ENCODE assay signal across 20 cellular contexts in the genomic region with DNA sequence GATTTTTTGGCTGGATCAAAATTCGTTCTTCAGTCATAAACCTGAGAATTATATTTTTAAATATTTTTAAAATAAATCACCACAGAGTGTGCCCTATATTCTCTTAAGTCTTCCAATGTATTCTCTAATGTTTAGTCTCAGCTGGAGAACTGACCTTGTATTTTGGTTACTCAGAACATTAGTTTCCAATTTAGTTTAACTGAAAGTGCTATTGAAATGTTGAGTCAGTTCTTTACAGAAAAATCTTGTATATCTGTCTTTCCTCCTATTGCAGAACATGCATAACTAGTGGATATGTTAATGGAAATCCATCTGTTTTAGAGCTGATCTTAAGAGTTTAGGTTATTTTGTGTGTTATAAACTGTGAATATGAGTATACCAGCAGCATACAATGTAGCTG.
DNase-seq lines count a peak whose midpoint lies in the region; ATAC-seq, FAIRE-seq and TF ChIP-seq lines count a peak whose summit lies in the region.
"Had no signal": no experiment of that assay in that cellular context is flagged by ENCODE, and none has a peak within 500 bp of the region (broad histone marks: within the 10 kb centered on the region; RNA-seq: fewer than 3 reads in every experiment).

No MANE protein-coding gene starts in this region.

- H3K4me3 ChIP-seq in GM12865 (ENCODE audit: low read depth, low read length) (no peak overlapping the region), GM12878 (no peak overlapping the region)
- H3K4me3 ChIP-seq: BLaER1 treated with 17β-estradiol and CSF1 and Interleukin-3, amounts not matched to agents 10 nM and 100 nM had no signal

- RAD21 ChIA-PET in GM12878 (lab: Charles Lee; ENCODE audit: unreplicated experiment), result interaction anchor here (0.8 to 2.2 kb wide), 4 partner anchors 57 to 423 kb away, joined by 3 to 17 read pairs (median 5); partner anchors contain the start of gene IGFBP3

- no peaks in the 10 kb centered on the region for H3K36me3 ChIP-seq in GM12878 (ENCODE audit: control insufficient read depth in 2 of 2, insufficient read depth in 2 of 2, low read length in 1 of 2)
- H3K36me3 ChIP-seq: BLaER1 treated with 17β-estradiol and CSF1 and Interleukin-3, amounts not matched to agents 10 nM and 100 nM had no signal

- CTCF ChIA-PET in GM12878 (lab: Yijun Ruan, JAX), result interaction anchor here (0.9 to 5.0 kb wide), 5 partner anchors 28 to 425 kb away, joined by 5 to 31 read pairs (median 5); no protein-coding TSS in a partner anchor

- H3K9ac ChIP-seq in GM12878 (ENCODE audit: control insufficient read depth, insufficient read depth, low read length), result no peak overlapping the region
- H3K9ac ChIP-seq: BLaER1 treated with 17β-estradiol and CSF1 and Interleukin-3, amounts not matched to agents 10 nM and 100 nM had no signal

- TF ChIP-seq RAD21 in GM12878 (IDR thresholded peaks at IDR 0.05; ENCODE audit: insufficient read depth, low read depth, low read length), result no peak

- no peak for TF ChIP-seq POLR2A in GM12878 (IDR thresholded peaks at IDR 0.05; ENCODE audit: low read depth, low read length)

- no peaks in the 10 kb centered on the region for H4K20me1 ChIP-seq in GM12878 (ENCODE audit: control insufficient read depth, insufficient read depth)
- H4K20me1 ChIP-seq: BLaER1 treated with 17β-estradiol and CSF1 and Interleukin-3, amounts not matched to agents 10 nM and 100 nM had no signal

- no peak for FAIRE-seq in GM12878 (lab: Jason Lieb, UNC)
- FAIRE-seq: A204.1, D721Med, G401.6, GM12891 had no signal

- DNase-seq in GM12865 (ENCODE audit: low read depth) (peak; percentile 10), GM12878 (ENCODE audit: low read depth, low spot score) (no peak), NCI-H69 (lab: John Stamatoyannopoulos, UW) (no peak)
- DNase-seq: 8988T; AML-193; Caco-2; Calu3; CD4-positive, alpha-beta T cell; CD8-positive, alpha-beta T cell; DMS79 treated with DMSO at 0.1 percent for 48 hours; GF-D8 had no signal

- SMC1A ChIA-PET in GM12878 (lab: Charles Lee; ENCODE audit: uncharacterized antibody, unreplicated experiment), result interaction anchor here (0.7 to 2.1 kb wide), 12 partner anchors 8 to 425 kb away, joined by 3 to 9 read pairs (median 4); no protein-coding TSS in a partner anchor

- BruUV-seq in GM12878 (replicated peaks; lab: Mats Ljungman, UMichigan), result no TSS peak

- no peaks in the 10 kb centered on the region for H3K27me3 ChIP-seq in GM12878 (replicated peaks in 1 of 2; ENCODE audit: control insufficient read depth in 2 of 2, insufficient read depth in 2 of 2, low read length in 1 of 2)
- H3K27me3 ChIP-seq: BLaER1 treated with 17β-estradiol and CSF1 and Interleukin-3, amounts not matched to agents 10 nM and 100 nM had no signal

- no peak overlapping the region for H3K27ac ChIP-seq in GM12878 (ENCODE audit: control insufficient read depth, insufficient read depth)
- H3K27ac ChIP-seq: BLaER1 treated with 17β-estradiol and CSF1 and Interleukin-3, amounts not matched to agents 10 nM and 100 nM; C4-2B had no signal

- in situ Hi-C loops in GM12878 (cut with MboI), result no loop called here

- intact Hi-C loops in GM12878 (cut with micrococcal nuclease; ENCODE audit: unreplicated experiment), result no loop called here

- H3K79me2 ChIP-seq in GM12878 (ENCODE audit: control insufficient read depth, insufficient read depth, low read length), result no peaks in the 10 kb centered on the region

- H3K4me2 ChIP-seq in GM12878 (ENCODE audit: control insufficient read depth, insufficient read depth), result no peak overlapping the region
- H3K4me2 ChIP-seq: BLaER1 treated with 17β-estradiol and CSF1 and Interleukin-3, amounts not matched to agents 10 nM and 100 nM had no signal

- no peaks in the 10 kb centered on the region for H3K4me1 ChIP-seq in GM12878 (ENCODE audit: control insufficient read depth, insufficient read depth, low read length)
- H3K4me1 ChIP-seq: BLaER1 treated with 17β-estradiol and CSF1 and Interleukin-3, amounts not matched to agents 10 nM and 100 nM; Caco-2 had no signal

- ATAC-seq in HG02610 (IDR thresholded peaks at IDR 0.05; ENCODE audit: unreplicated experiment) (peak; percentile 44), GM12878 (no peak; the same call in 2 of the 3 replicates), GM19455 (IDR thresholded peaks at IDR 0.05; ENCODE audit: unreplicated experiment) (no peak), HG03039 (IDR thresholded peaks at IDR 0.05; ENCODE audit: unreplicated experiment) (no peak)
- ATAC-seq: CD8-positive, alpha-beta T cell had no signal

- POLR2A ChIA-PET in GM12878 (lab: Charles Lee), result interaction anchor here (0.5 kb wide), 1 partner anchor 13 kb away, joined by 4 read pairs; no protein-coding TSS in a partner anchor

- TF ChIP-seq CTCF in GM12865 (IDR thresholded peaks at IDR 0.05; ENCODE audit: insufficient read depth, low read depth, low read length, missing control alignments) (no peak), GM12878 (IDR thresholded peaks at IDR 0.05 in 2 of 3, conservative IDR thresholded peaks at IDR 0.05 in 1 of 3; ENCODE audit: control insufficient read depth in 2 of 3, extremely low read depth in 1 of 3, insufficient read depth in 1 of 3, low read depth in 3 of 3, low read length in 3 of 3) (no peak)

- WGBS in GM12878 (ENCODE audit: insufficient coverage, insufficient replicate concordance, low lambda C conversion rate, missing lambda C conversion rate), result 0% methylated on average over 1 of the region's 1 CpG

- no peak for TF ChIP-seq EP300 in GM12878 (IDR thresholded peaks at IDR 0.05; ENCODE audit: borderline replicate concordance in 1 of 2, control insufficient read depth in 1 of 2, low read depth in 2 of 2, low read length in 2 of 2)

- no peak overlapping the region for H2AFZ ChIP-seq in GM12878 (ENCODE audit: control insufficient read depth, low read depth, low read length)

- H3K9me3 ChIP-seq in GM12878 (replicated peaks; ENCODE audit: control insufficient read depth, insufficient read depth, low read length), result no peaks in the 10 kb centered on the region
- H3K9me3 ChIP-seq: BLaER1 treated with 17β-estradiol and CSF1 and Interleukin-3, amounts not matched to agents 10 nM and 100 nM; Caco-2 had no signal

TF ChIP-seq in GM12878, 131 proteins besides CTCF, POLR2A, EP300 and RAD21 (continues in another document):
- TF ChIP-seq JUNB (IDR thresholded peaks at IDR 0.05), result peak; percentile 88
- TF ChIP-seq ZBED1 (IDR thresholded peaks at IDR 0.05; ENCODE audit: borderline replicate concordance), result no peak
- no peak for TF ChIP-seq STAT3 (IDR thresholded peaks at IDR 0.05; ENCODE audit: low read depth, low read length)
- TF ChIP-seq, protein P1, sequence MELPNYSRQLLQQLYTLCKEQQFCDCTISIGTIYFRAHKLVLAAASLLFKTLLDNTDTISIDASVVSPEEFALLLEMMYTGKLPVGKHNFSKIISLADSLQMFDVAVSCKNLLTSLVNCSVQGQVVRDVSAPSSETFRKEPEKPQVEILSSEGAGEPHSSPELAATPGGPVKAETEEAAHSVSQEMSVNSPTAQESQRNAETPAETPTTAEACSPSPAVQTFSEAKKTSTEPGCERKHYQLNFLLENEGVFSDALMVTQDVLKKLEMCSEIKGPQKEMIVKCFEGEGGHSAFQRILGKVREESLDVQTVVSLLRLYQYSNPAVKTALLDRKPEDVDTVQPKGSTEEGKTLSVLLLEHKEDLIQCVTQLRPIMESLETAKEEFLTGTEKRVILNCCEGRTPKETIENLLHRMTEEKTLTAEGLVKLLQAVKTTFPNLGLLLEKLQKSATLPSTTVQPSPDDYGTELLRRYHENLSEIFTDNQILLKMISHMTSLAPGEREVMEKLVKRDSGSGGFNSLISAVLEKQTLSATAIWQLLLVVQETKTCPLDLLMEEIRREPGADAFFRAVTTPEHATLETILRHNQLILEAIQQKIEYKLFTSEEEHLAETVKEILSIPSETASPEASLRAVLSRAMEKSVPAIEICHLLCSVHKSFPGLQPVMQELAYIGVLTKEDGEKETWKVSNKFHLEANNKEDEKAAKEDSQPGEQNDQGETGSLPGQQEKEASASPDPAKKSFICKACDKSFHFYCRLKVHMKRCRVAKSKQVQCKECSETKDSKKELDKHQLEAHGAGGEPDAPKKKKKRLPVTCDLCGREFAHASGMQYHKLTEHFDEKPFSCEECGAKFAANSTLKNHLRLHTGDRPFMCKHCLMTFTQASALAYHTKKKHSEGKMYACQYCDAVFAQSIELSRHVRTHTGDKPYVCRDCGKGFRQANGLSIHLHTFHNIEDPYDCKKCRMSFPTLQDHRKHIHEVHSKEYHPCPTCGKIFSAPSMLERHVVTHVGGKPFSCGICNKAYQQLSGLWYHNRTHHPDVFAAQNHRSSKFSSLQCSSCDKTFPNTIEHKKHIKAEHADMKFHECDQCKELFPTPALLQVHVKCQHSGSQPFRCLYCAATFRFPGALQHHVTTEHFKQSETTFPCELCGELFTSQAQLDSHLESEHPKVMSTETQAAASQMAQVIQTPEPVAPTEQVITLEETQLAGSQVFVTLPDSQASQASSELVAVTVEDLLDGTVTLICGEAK (IDR thresholded peaks at IDR 0.05; ENCODE audit: borderline replicate concordance), result no peak
- TF ChIP-seq IKZF1 (conservative IDR thresholded peaks at IDR 0.05), result no peak
- no peak for TF ChIP-seq SIX5 (IDR thresholded peaks at IDR 0.05; ENCODE audit: low read depth, low read length, severe bottlenecking)
- no peak for TF ChIP-seq ESRRA (IDR thresholded peaks at IDR 0.05; ENCODE audit: low read length)
- no peak for TF ChIP-seq MEF2B (IDR thresholded peaks at IDR 0.05; ENCODE audit: partially characterized antibody, poor library complexity, severe bottlenecking)
